In the genomic region with DNA sequence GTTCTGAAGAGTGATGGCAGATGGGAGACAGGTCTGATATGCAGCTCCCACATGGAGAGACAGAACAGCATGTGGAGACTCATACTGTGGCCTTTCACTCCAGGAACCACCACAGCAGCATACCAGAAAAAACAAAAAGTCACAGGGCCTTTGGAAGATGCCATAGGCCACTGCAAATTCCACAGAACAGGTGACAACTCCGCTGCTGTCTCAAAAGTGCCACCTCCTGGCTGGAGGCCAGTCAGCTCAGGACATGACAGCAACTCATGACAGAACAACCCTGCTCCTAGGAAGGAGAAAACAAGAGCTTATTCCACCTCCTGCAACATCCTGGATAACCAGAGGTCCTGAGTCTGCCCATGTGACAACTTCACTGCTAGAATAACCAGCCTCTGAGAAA, we compare ENCODE assay signal across 8 cellular contexts. TPM values are rescaled to one million over a fixed set of nuclear protein-coding genes. Genes with fewer than 3 reads are reported as not detected.
DNase-seq lines count a peak whose midpoint lies in the region; ATAC-seq, FAIRE-seq and TF ChIP-seq lines count a peak whose summit lies in the region.
"Not testable (repeated sequence)": the region's sequence is repeated elsewhere in the genome, so short reads cannot be mapped to it uniquely, and the experiment has no call there.

No MANE protein-coding gene starts in this region.

- H4K20me1 ChIP-seq in HCT116 (ENCODE audit: insufficient read depth); K562 (replicated peaks; ENCODE audit: control insufficient read depth, insufficient read depth, low read length); hepatocyte (ENCODE audit: insufficient read depth, poor library complexity, severe bottlenecking): not testable (repeated sequence)

- TF ChIP-seq POLR2A in HCT116 (IDR thresholded peaks at IDR 0.05; ENCODE audit: borderline replicate concordance, extremely low read depth, insufficient read depth, insufficient read length); K562 (conservative IDR thresholded peaks at IDR 0.05): not testable (repeated sequence)

- H3K9me3 ChIP-seq in HCT116 (ENCODE audit: control insufficient read depth in 1 of 2, insufficient read depth in 1 of 2, low read depth in 1 of 2, low read length in 2 of 2); K562 (replicated peaks; ENCODE audit: control insufficient read depth, insufficient read depth, low read depth, low read length); hepatocyte (ENCODE audit: low read depth); mucosa of descending colon; upper lobe of right lung: not testable (repeated sequence)

- peak; percentile 72 for FAIRE-seq in K562 (lab: Jason Lieb, UNC)

- H3K9me2 ChIP-seq in HCT116 (ENCODE audit: insufficient read depth); hepatocyte (replicated peaks; ENCODE audit: insufficient read depth): not testable (repeated sequence)

- H3K9ac ChIP-seq in HCT116 (ENCODE audit: low read length); K562 (ENCODE audit: insufficient read depth in 1 of 2, low read depth in 2 of 2, low read length in 2 of 2): not testable (repeated sequence)

- RAD21 ChIA-PET in HCT116 (lab: Charles Lee; ENCODE audit: low non-redundant PET in 1 of 2, low total read pairs in 2 of 2, uncharacterized antibody in 2 of 2, unreplicated experiment in 2 of 2): not testable (repeated sequence)

- DNase-seq in COLO668 (lab: John Stamatoyannopoulos, UW; ENCODE audit: unreplicated experiment): peak; percentile 51
- DNase-seq in HCT116 (ENCODE audit: low read depth, low spot score); hepatocyte (ENCODE audit: low spot score); upper lobe of right lung: not testable (repeated sequence)
- DNase-seq in NCI-H526 (lab: John Stamatoyannopoulos, UW): peak; percentile 18 to 36
- DNase-seq in SIG-M5 treated with dmso at 0.1 percent for 504 hours (lab: John Stamatoyannopoulos, UW; ENCODE audit: unreplicated experiment): peak; percentile 30
- peak in 1 of 4 experiments; percentile 22 for DNase-seq in K562 (ENCODE audit: extremely low read depth in 1 of 4, low spot score in 3 of 4)
- peak in 2 of 3 donors; percentile 59 to 63 for DNase-seq in mucosa of descending colon

- intact Hi-C loops in HCT116 (cut with micrococcal nuclease); K562 (cut with micrococcal nuclease); mucosa of descending colon (cut with DNase I, micrococcal nuclease); upper lobe of right lung (cut with DNase I): not testable (repeated sequence)

- H3K27ac ChIP-seq in HCT116 (ENCODE audit: low read depth, low read length); K562 (ENCODE audit: extremely low read depth, low read depth, low read length); hepatocyte; upper lobe of right lung: not testable (repeated sequence)

- not testable (repeated sequence) for TF ChIP-seq EP300 in K562 (IDR thresholded peaks at IDR 0.05; ENCODE audit: low read length)

- H3K27me3 ChIP-seq in HCT116 (ENCODE audit: insufficient read depth, low read length); hepatocyte; upper lobe of right lung: not testable (repeated sequence)
- peaks cover 2 to 23% of the 10 kb centered on the region in 2 experiments; a peak in 1 of 5 replicates for H3K27me3 ChIP-seq in K562 (ENCODE audit: control insufficient read depth in 2 of 2, insufficient read depth in 2 of 2, low read length in 2 of 2)

- not testable (repeated sequence) for H3K4me3 ChIP-seq in HCT116 (replicated peaks in 1 of 2; ENCODE audit: low read depth in 1 of 2, low read length in 2 of 2); K562; hepatocyte; mucosa of descending colon; upper lobe of right lung

- H3K4me1 ChIP-seq in HCT116 (ENCODE audit: control insufficient read depth in 1 of 2, insufficient read depth in 2 of 2, low read length in 2 of 2); K562 (replicated peaks in 1 of 2; ENCODE audit: control insufficient read depth in 2 of 2, insufficient read depth in 2 of 2, low read length in 2 of 2); hepatocyte (ENCODE audit: insufficient read depth); mucosa of descending colon (ENCODE audit: low read depth); upper lobe of right lung: not testable (repeated sequence)

- not testable (repeated sequence) for H3K4me2 ChIP-seq in HCT116 (ENCODE audit: low read length); K562 (ENCODE audit: insufficient read depth, low read length); hepatocyte

- BruUV-seq in HCT116 (replicated peaks; lab: Mats Ljungman, UMichigan); K562 (replicated peaks; lab: Mats Ljungman, UMichigan): not testable (repeated sequence)

- POLR2A ChIA-PET in HCT116 (lab: Charles Lee); K562 (lab: Yijun Ruan, JAX): not testable (repeated sequence)

- TF ChIP-seq RAD21 in HCT116 (IDR thresholded peaks at IDR 0.05; ENCODE audit: low read depth): peak; percentile 26; the same call in 1 of the 2 replicates
- not testable (repeated sequence) for TF ChIP-seq RAD21 in K562 (CRISPR knock-in tag; conservative IDR thresholded peaks at IDR 0.05 in 1 of 2, IDR thresholded peaks at IDR 0.05 in 1 of 2)

- CTCF ChIA-PET in HCT116 (lab: Charles Lee); K562 (lab: Yijun Ruan, JAX; ENCODE audit: low intra/inter-chr PET ratio): not testable (repeated sequence)

- not testable (repeated sequence) for H3K36me3 ChIP-seq in HCT116 (ENCODE audit: control insufficient read depth in 1 of 2, insufficient read depth in 2 of 2, low read length in 2 of 2); K562 (ENCODE audit: control insufficient read depth, insufficient read depth, low read length); hepatocyte (replicated peaks; ENCODE audit: insufficient read depth, low read depth); mucosa of descending colon (ENCODE audit: low read depth); upper lobe of right lung

- WGBS in K562 (ENCODE audit: insufficient coverage, low coverage, missing lambda C conversion rate): 0% methylated on average over 1 of the region's 1 CpG
- 64% methylated on average over 1 of the region's 1 CpG for WGBS in hepatocyte (ENCODE audit: low lambda C conversion rate, missing lambda C conversion rate)

- H2AFZ ChIP-seq in HCT116 (ENCODE audit: low read depth, low read length, poor library complexity, severe bottlenecking); K562 (ENCODE audit: low read depth, low read length); hepatocyte: not testable (repeated sequence)

- not testable (repeated sequence) for TF ChIP-seq CTCF in HCT116 (IDR thresholded peaks at IDR 0.05 in 2 of 3, conservative IDR thresholded peaks at IDR 0.05 in 1 of 3; ENCODE audit: borderline replicate concordance in 1 of 3, insufficient read depth in 1 of 3, low read depth in 2 of 3, low read length in 2 of 3); K562 (IDR thresholded peaks at IDR 0.05 in 2 of 3, conservative IDR thresholded peaks at IDR 0.05 in 1 of 3; ENCODE audit: insufficient read depth in 2 of 3, low read depth in 1 of 3, low read length in 3 of 3); mucosa of descending colon (IDR thresholded peaks at IDR 0.05); upper lobe of right lung (IDR thresholded peaks at IDR 0.05)
- TF ChIP-seq CTCF in hepatocyte (IDR thresholded peaks at IDR 0.05; ENCODE audit: poor library complexity): peak; percentile 7

- ATAC-seq in HCT116 (peak; percentile 70; the same call in 1 of the 2 replicates), K562 (peak; percentile 70), mucosa of descending colon (peak; percentile 60), upper lobe of right lung (peak; percentile 48)

- H3K9me1 ChIP-seq in K562 (ENCODE audit: control insufficient read depth, insufficient read depth, low read length): not testable (repeated sequence)

- in situ Hi-C loops in K562 (cut with MboI): not testable (repeated sequence)

- not testable (repeated sequence) for H3K79me2 ChIP-seq in HCT116 (ENCODE audit: insufficient read depth, low read length); K562 (ENCODE audit: control insufficient read depth, insufficient read depth, low read length); hepatocyte

RNA-seq across cellular contexts. Expression of a gene that starts 25.2 kb away (rescaled TPM):
- 17.0 TPM for total RNA-seq in HCT116 (2021; ENCODE audit: unreplicated experiment)
- 7.7 and 8.7 TPM in 2 replicates for polyA plus RNA-seq in HCT116 (2012)
- 13.2 and 31.1 TPM in 2 replicates for total RNA-seq in K562 (2011; cell fraction: chromatin; rRNA removed; ENCODE audit: low replicate concordance)
- 14.7 and 17.7 TPM in 2 replicates for total RNA-seq in K562 (2011; cell fraction: nucleolus; rRNA removed)
- total RNA-seq in K562 (2011; cell fraction: nucleoplasm; rRNA removed): 11.8 and 18.1 TPM in 2 replicates
- 0.20 and 1.5 TPM in 2 replicates for total RNA-seq in K562 (2014; rRNA removed)
- total RNA-seq in K562 (2014; rRNA removed; fragmentation: Illumina TruSeq; extraction: Trizol): 0.40 and 0.45 TPM in 2 replicates
- total RNA-seq in K562 (2015; rRNA removed; fragmentation: Illumina TruSeq; extraction: Trizol): 0.29 and 0.30 TPM in 2 replicates
- total RNA-seq in K562 (2021): 2.2 and 2.3 TPM in 2 replicates
- 0.99 and 1.2 TPM in 2 replicates for polyA plus RNA-seq in K562 (2011; rRNA removed)
- 0.52 and 1.3 TPM in 2 replicates for polyA plus RNA-seq in K562 (2011; cell fraction: cytosol; rRNA removed)
- polyA plus RNA-seq in K562 (2011; cell fraction: nucleus; rRNA removed): 6.0 and 14.9 TPM in 2 replicates
- 1.5 and 6.1 TPM in 2 replicates for polyA plus RNA-seq in K562 (2012)
- polyA plus RNA-seq in K562 (2014; fragmentation: Illumina TruSeq; extraction: Trizol): 0.52 and 1.4 TPM in 2 replicates
- under 1 TPM; 0.07 to 0.21 TPM for polyA plus RNA-seq in K562 (2014; fragmentation: Nextera tagmentation; extraction: Ambion mirVana)
- polyA plus RNA-seq in K562 (2014; rRNA removed): 0.97 and 1.4 TPM in 2 replicates
- 0.81 and 1.1 TPM in 2 replicates for polyA minus RNA-seq in K562 (2011; rRNA and poly(A)+ RNA removed)
- 1.3 and 1.4 TPM in 2 replicates for polyA minus RNA-seq in K562 (2011; cell fraction: cytosol; rRNA and poly(A)+ RNA removed)
- 2.3 and 4.4 TPM in 2 replicates for polyA minus RNA-seq in K562 (2011; cell fraction: nucleus; rRNA and poly(A)+ RNA removed)
- 3.0 and 5.8 TPM in 2 replicates for total RNA-seq in hepatocyte
- polyA plus RNA-seq in hepatocyte: 7.3 and 8.5 TPM in 2 replicates
- 10 to 100 TPM in 1 of 3 donors, 1 to 10 TPM in 2; 4.6 to 11.1 (median 7.0) TPM for total RNA-seq in mucosa of descending colon
- total RNA-seq in upper lobe of right lung: 12.6 TPM

RNA-seq across cellular contexts. Expression of a gene that starts 41.0 kb away (rescaled TPM):
- total RNA-seq in HCT116 (2021; ENCODE audit: unreplicated experiment) (3.8 TPM), K562 (2014; rRNA removed) (0.12 and 0.23 TPM in 2 replicates), K562 (2014; rRNA removed; fragmentation: Illumina TruSeq; extraction: Trizol) (0.15 and 0.22 TPM in 2 replicates), K562 (2015; rRNA removed; fragmentation: Illumina TruSeq; extraction: Trizol) (0.30 TPM in 1 of 2 replicates, not detected in the other), K562 (2021) (0.16 TPM in 1 of 2 replicates, not detected in the other), hepatocyte (0.16 and 0.83 TPM in 2 replicates), mucosa of descending colon (1 to 10 TPM in 2 of 3 donors, under 1 TPM in 1; 0.41 to 6.4 (median 4.6) TPM), upper lobe of right lung (8.0 TPM)
- polyA plus RNA-seq in HCT116 (2012): 2.3 and 3.2 TPM in 2 replicates
- 0.90 TPM in 1 of 2 replicates, not detected in the other for total RNA-seq in K562 (2011; cell fraction: chromatin; rRNA removed; ENCODE audit: low replicate concordance)
- total RNA-seq in K562 (2011; cell fraction: nucleolus; rRNA removed): 0.26 TPM in 1 of 2 replicates, not detected in the other
- not detected in 2 replicates for total RNA-seq in K562 (2011; cell fraction: nucleoplasm; rRNA removed)
- polyA plus RNA-seq in K562 (2011; rRNA removed) (0.08 and 0.21 TPM in 2 replicates), K562 (2014; fragmentation: Illumina TruSeq; extraction: Trizol) (0.08 and 0.15 TPM in 2 replicates), K562 (2014; fragmentation: Nextera tagmentation; extraction: Ambion mirVana) (under 1 TPM in 1 of 2 experiments, not detected in 1; 0.03 TPM), K562 (2014; rRNA removed) (0.07 TPM in 1 of 2 replicates, not detected in the other), hepatocyte (1.3 and 1.9 TPM in 2 replicates)
- not detected in 2 replicates for polyA plus RNA-seq in K562 (2011; cell fraction: cytosol; rRNA removed)
- polyA plus RNA-seq in K562 (2011; cell fraction: nucleus; rRNA removed): 0.46 and 1.5 TPM in 2 replicates
- polyA plus RNA-seq in K562 (2012): 0.14 and 0.47 TPM in 2 replicates
- not detected in 2 replicates for polyA minus RNA-seq in K562 (2011; rRNA and poly(A)+ RNA removed)
- polyA minus RNA-seq in K562 (2011; cell fraction: cytosol; rRNA and poly(A)+ RNA removed): not detected in 2 replicates
- 0.22 and 0.54 TPM in 2 replicates for polyA minus RNA-seq in K562 (2011; cell fraction: nucleus; rRNA and poly(A)+ RNA removed)
